Comparison of ENCODE assay signal across 19 cellular contexts in the genomic region with DNA sequence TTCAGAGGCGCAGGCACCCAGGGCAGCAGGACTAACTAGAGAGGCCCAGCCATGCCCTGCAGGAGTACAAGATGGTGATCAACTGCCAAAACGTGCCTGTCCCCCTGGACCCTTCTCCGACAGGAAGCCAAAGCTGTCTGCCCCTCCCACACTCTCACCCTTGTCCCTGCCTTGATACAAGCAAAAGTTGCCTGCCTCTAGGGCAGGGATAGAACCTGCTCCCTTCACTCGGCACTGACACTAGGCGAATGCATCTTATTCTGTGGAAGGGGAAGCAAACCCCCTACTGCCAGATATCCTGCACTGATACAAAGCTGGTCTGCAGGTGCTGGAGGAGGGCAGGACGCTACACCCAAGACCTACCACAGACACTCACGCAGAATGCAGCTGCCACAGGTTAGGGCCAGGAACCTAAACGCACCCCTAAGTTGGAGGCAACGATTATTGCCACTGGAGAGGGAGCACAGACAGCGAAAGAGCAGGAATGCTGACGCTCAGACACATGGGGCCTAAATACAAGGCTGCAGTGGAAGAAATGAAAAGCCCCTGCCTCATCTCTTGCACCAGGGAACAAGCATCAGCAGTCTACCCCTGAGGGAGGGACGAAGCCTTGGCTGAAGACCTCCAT. TPM values are rescaled to one million over a fixed set of nuclear protein-coding genes. Genes with fewer than 3 reads are reported as not detected.
DNase-seq lines count a peak whose midpoint lies in the region; ATAC-seq and TF ChIP-seq lines count a peak whose summit lies in the region.
"Had no signal": no experiment of that assay in that cellular context is flagged by ENCODE, and none has a peak within 500 bp of the region (broad histone marks: within the 10 kb centered on the region; RNA-seq: fewer than 3 reads in every experiment).

No MANE protein-coding gene starts in this region.

- H3K27me3 Mint-ChIP-seq in activated CD8-positive, alpha-beta T cell treated with anti-CD3 and anti-CD28 coated beads for 36 hours: no peaks in the 10 kb centered on the region
- no peaks in the 10 kb centered on the region for H3K27me3 Mint-ChIP-seq in activated CD8-positive, alpha-beta T cell treated with anti-CD3 and anti-CD28 coated beads, Interleukin-2, amount 10 ng/mL, durations not matched to agents 7 days and 5 days (ENCODE audit: low read depth)
- H3K27me3 Mint-ChIP-seq in brain: no peaks in the 10 kb centered on the region
- H3K27me3 Mint-ChIP-seq in stimulated activated naive B cell treated with anti-CD40 and anti-IgM and Interleukin-4, amounts not matched to agents 10 μg/mL and 1 μg/mL and 100 μg/mL, for 72 hours: no peaks in the 10 kb centered on the region
- H3K27me3 Mint-ChIP-seq in activated naive CD4-positive, alpha-beta T cell treated with anti-CD3 and anti-CD28 coated beads for 36 hours (ENCODE audit: low read depth): no peaks in the 10 kb centered on the region
- H3K27me3 Mint-ChIP-seq: activated CD4-positive, alpha-beta memory T cell treated with anti-CD3 and anti-CD28 coated beads, Interleukin-2, amount 10 ng/mL, durations not matched to agents 7 days and 5 days; dendritic cell treated with granulocyte-macrophage colony-stimulating factor and Interleukin-4, amounts not matched to agents 40 ng/mL and 50 ng/mL, for 4 days; memory B cell; naive thymus-derived CD4-positive, alpha-beta T cell; progenitor cell of endocrine pancreas had no signal

- ATAC-seq in activated CD8-positive, alpha-beta T cell treated with anti-CD3 and anti-CD28 coated beads for 36 hours: no peak
- no peak for ATAC-seq in activated CD8-positive, alpha-beta T cell treated with anti-CD3 and anti-CD28 coated beads, Interleukin-2, amount 10 ng/mL, durations not matched to agents 7 days and 5 days
- ATAC-seq in stimulated activated naive B cell treated with anti-CD40 and anti-IgM and Interleukin-4, amounts not matched to agents 10 μg/mL and 1 μg/mL and 100 μg/mL, for 72 hours (replicated peaks): no peak
- ATAC-seq: foreskin keratinocyte; naive thymus-derived CD4-positive, alpha-beta T cell; upper lobe of right lung had no signal

- TF ChIP-seq CTCF in activated CD8-positive, alpha-beta T cell treated with anti-CD3 and anti-CD28 coated beads for 36 hours (IDR thresholded peaks at IDR 0.05): no peak
- TF ChIP-seq CTCF in Loucy (conservative IDR thresholded peaks at IDR 0.05; ENCODE audit: low read length) (no peak), brain (conservative IDR thresholded peaks at IDR 0.05) (no peak)

- peak overlapping the region; percentile 80 for H3K4me3 ChIP-seq in Loucy (ENCODE audit: low read length, poor library complexity, severe bottlenecking)
- H3K4me3 ChIP-seq: upper lobe of right lung had no signal

- H3K79me2 ChIP-seq in Loucy (ENCODE audit: insufficient read depth, low read length): peaks cover 72% of the 10 kb centered on the region

- H3K4me2 ChIP-seq in Loucy (ENCODE audit: low read depth, low read length, poor library complexity, severe bottlenecking): peak overlapping the region; percentile 94

- no peaks in the 10 kb centered on the region for H3K36me3 ChIP-seq in Loucy (ENCODE audit: insufficient read depth, low read length)
- H3K36me3 ChIP-seq: upper lobe of right lung had no signal

- peaks cover 4% of the 10 kb centered on the region; the same call in 1 of the 2 replicates for H3F3A ChIP-seq in Loucy (ENCODE audit: low read depth)

- no peak overlapping the region for H3K27ac Mint-ChIP-seq in activated CD8-positive, alpha-beta T cell treated with anti-CD3 and anti-CD28 coated beads for 36 hours
- H3K27ac Mint-ChIP-seq in activated CD8-positive, alpha-beta T cell treated with anti-CD3 and anti-CD28 coated beads, Interleukin-2, amount 10 ng/mL, durations not matched to agents 7 days and 5 days: no peak overlapping the region
- H3K27ac Mint-ChIP-seq in brain: peak overlapping the region in 1 of 5 experiments; percentile 5
- H3K27ac Mint-ChIP-seq in stimulated activated naive B cell treated with anti-CD40 and anti-IgM and Interleukin-4, amounts not matched to agents 10 μg/mL and 1 μg/mL and 100 μg/mL, for 72 hours: peak overlapping the region; percentile 73
- no peak overlapping the region for H3K27ac Mint-ChIP-seq in activated naive CD4-positive, alpha-beta T cell treated with anti-CD3 and anti-CD28 coated beads for 36 hours
- H3K27ac Mint-ChIP-seq: activated CD4-positive, alpha-beta memory T cell treated with anti-CD3 and anti-CD28 coated beads, Interleukin-2, amount 10 ng/mL, durations not matched to agents 7 days and 5 days; dendritic cell treated with granulocyte-macrophage colony-stimulating factor and Interleukin-4, amounts not matched to agents 40 ng/mL and 50 ng/mL, for 4 days; progenitor cell of endocrine pancreas had no signal

- H3K4me1 Mint-ChIP-seq in activated CD8-positive, alpha-beta T cell treated with anti-CD3 and anti-CD28 coated beads for 36 hours (ENCODE audit: low read depth): peaks cover 52% of the 10 kb centered on the region
- H3K4me1 Mint-ChIP-seq in activated CD8-positive, alpha-beta T cell treated with anti-CD3 and anti-CD28 coated beads, Interleukin-2, amount 10 ng/mL, durations not matched to agents 7 days and 5 days (ENCODE audit: low read depth): peaks cover 56% of the 10 kb centered on the region
- H3K4me1 Mint-ChIP-seq in brain: peaks cover 57% of the 10 kb centered on the region
- peaks cover 24 to 43% of the 10 kb centered on the region in 2 donors for H3K4me1 Mint-ChIP-seq in stimulated activated naive B cell treated with anti-CD40 and anti-IgM and Interleukin-4, amounts not matched to agents 10 μg/mL and 1 μg/mL and 100 μg/mL, for 72 hours
- peaks cover 52% of the 10 kb centered on the region for H3K4me1 Mint-ChIP-seq in activated naive CD4-positive, alpha-beta T cell treated with anti-CD3 and anti-CD28 coated beads for 36 hours (ENCODE audit: low read depth)

- no peaks in the 10 kb centered on the region for H3K9me3 ChIP-seq in Loucy (ENCODE audit: insufficient read depth, low read depth, low read length)
- H3K9me3 ChIP-seq: upper lobe of right lung had no signal

- CTCF ChIA-PET in activated CD8-positive, alpha-beta T cell treated with anti-CD3 and anti-CD28 coated beads for 36 hours (lab: Charles Lee): no interaction called here
- CTCF ChIA-PET in activated CD8-positive, alpha-beta T cell treated with anti-CD3 and anti-CD28 coated beads, Interleukin-2, amount 10 ng/mL, durations not matched to agents 7 days and 5 days (lab: Charles Lee): interaction anchor here (1.2 to 1.5 kb wide), 2 partner anchors 12 to 126 kb away, joined by 3 read pairs; no protein-coding TSS in a partner anchor
- CTCF ChIA-PET in activated naive CD4-positive, alpha-beta T cell treated with anti-CD3 and anti-CD28 coated beads for 36 hours (lab: Charles Lee): interaction anchor here (0.8 kb wide), 1 partner anchor 12 kb away, joined by 3 read pairs; no protein-coding TSS in a partner anchor

- no peaks in the 10 kb centered on the region for H3K9me2 ChIP-seq in Loucy (replicated peaks; ENCODE audit: low read depth, low read length)

- POLR2A ChIA-PET in activated CD8-positive, alpha-beta T cell treated with anti-CD3 and anti-CD28 coated beads for 36 hours (lab: Charles Lee): interaction anchor here (1.1 to 1.2 kb wide), 2 partner anchors 9 to 135 kb away, joined by 3 to 5 read pairs; partner anchors contain the start of gene IRF2BP2
- POLR2A ChIA-PET in activated CD8-positive, alpha-beta T cell treated with anti-CD3 and anti-CD28 coated beads, Interleukin-2, amount 10 ng/mL, durations not matched to agents 7 days and 5 days (lab: Charles Lee): interaction anchor here (0.9 kb wide), 1 partner anchor 15 kb away, joined by 3 read pairs; no protein-coding TSS in a partner anchor

- H3K9me3 Mint-ChIP-seq in activated CD8-positive, alpha-beta T cell treated with anti-CD3 and anti-CD28 coated beads for 36 hours: no peaks in the 10 kb centered on the region
- H3K9me3 Mint-ChIP-seq in activated CD8-positive, alpha-beta T cell treated with anti-CD3 and anti-CD28 coated beads, Interleukin-2, amount 10 ng/mL, durations not matched to agents 7 days and 5 days (ENCODE audit: insufficient read depth): no peaks in the 10 kb centered on the region
- H3K9me3 Mint-ChIP-seq in brain: no peaks in the 10 kb centered on the region
- no peaks in the 10 kb centered on the region for H3K9me3 Mint-ChIP-seq in stimulated activated naive B cell treated with anti-CD40 and anti-IgM and Interleukin-4, amounts not matched to agents 10 μg/mL and 1 μg/mL and 100 μg/mL, for 72 hours
- H3K9me3 Mint-ChIP-seq in activated naive CD4-positive, alpha-beta T cell treated with anti-CD3 and anti-CD28 coated beads for 36 hours: no peaks in the 10 kb centered on the region
- H3K9me3 Mint-ChIP-seq: activated CD4-positive, alpha-beta memory T cell treated with anti-CD3 and anti-CD28 coated beads, Interleukin-2, amount 10 ng/mL, durations not matched to agents 7 days and 5 days; dendritic cell treated with granulocyte-macrophage colony-stimulating factor and Interleukin-4, amounts not matched to agents 40 ng/mL and 50 ng/mL, for 4 days had no signal

- H3K4me1 ChIP-seq in Loucy (ENCODE audit: insufficient read depth, low read length, poor library complexity, severe bottlenecking): peaks cover 69% of the 10 kb centered on the region

- intact Hi-C loops in activated CD8-positive, alpha-beta T cell treated with anti-CD3 and anti-CD28 coated beads for 36 hours (cut with micrococcal nuclease): no loop called here
- intact Hi-C loops in activated naive CD4-positive, alpha-beta T cell treated with anti-CD3 and anti-CD28 coated beads for 36 hours (cut with micrococcal nuclease): no loop called here

- peak overlapping the region; percentile 70 for H3K9ac ChIP-seq in Loucy (ENCODE audit: low read depth, low read length, poor library complexity, severe bottlenecking)

- peaks cover 23% of the 10 kb centered on the region for H3K36me3 Mint-ChIP-seq in activated CD8-positive, alpha-beta T cell treated with anti-CD3 and anti-CD28 coated beads for 36 hours (ENCODE audit: low read depth)
- peaks cover 14% of the 10 kb centered on the region for H3K36me3 Mint-ChIP-seq in activated CD8-positive, alpha-beta T cell treated with anti-CD3 and anti-CD28 coated beads, Interleukin-2, amount 10 ng/mL, durations not matched to agents 7 days and 5 days (ENCODE audit: low read depth)
- H3K36me3 Mint-ChIP-seq in brain: peaks cover 11% of the 10 kb centered on the region
- H3K36me3 Mint-ChIP-seq in stimulated activated naive B cell treated with anti-CD40 and anti-IgM and Interleukin-4, amounts not matched to agents 10 μg/mL and 1 μg/mL and 100 μg/mL, for 72 hours: peaks cover 2 to 23% of the 10 kb centered on the region in 2 donors
- H3K36me3 Mint-ChIP-seq in activated naive CD4-positive, alpha-beta T cell treated with anti-CD3 and anti-CD28 coated beads for 36 hours (ENCODE audit: low read depth): peaks cover 2% of the 10 kb centered on the region

- no peak overlapping the region for H2AFZ ChIP-seq in Loucy (ENCODE audit: low read length)

- no peaks in the 10 kb centered on the region for H3K27me3 ChIP-seq in Loucy (ENCODE audit: insufficient read depth, low read length, poor library complexity, severe bottlenecking)
- H3K27me3 ChIP-seq: foreskin keratinocyte, upper lobe of right lung had no signal

- DNase-seq in activated CD8-positive, alpha-beta T cell treated with anti-CD3 and anti-CD28 coated beads for 36 hours: no peak
- no peak for DNase-seq in activated CD8-positive, alpha-beta T cell treated with anti-CD3 and anti-CD28 coated beads, Interleukin-2, amount 10 ng/mL, durations not matched to agents 7 days and 5 days
- no peak for DNase-seq in stimulated activated naive B cell treated with anti-CD40 and anti-IgM and Interleukin-4, amounts not matched to agents 10 μg/mL and 1 μg/mL and 100 μg/mL, for 72 hours
- no peak for DNase-seq in stimulated activated CD4-positive, alpha-beta T cell treated with anti-CD3 and anti-CD28 coated beads, Interleukin-12 subunit alpha, Interleukin-12 subunit beta, amount 100 ng/mL, for 4 hours
- DNase-seq in activated CD8-positive, alpha-beta memory T cell treated with anti-CD3 and anti-CD28 coated beads for 24 hours: no peak
- DNase-seq in activated naive CD4-positive, alpha-beta T cell treated with anti-CD3 and anti-CD28 coated beads for 36 hours: no peak
- DNase-seq: activated CD4-positive, alpha-beta memory T cell treated with anti-CD3 and anti-CD28 coated beads, Interleukin-2, amount 10 ng/mL, durations not matched to agents 7 days and 5 days; C1 segment of cervical spinal cord; foreskin keratinocyte; hippocampal formation; KBM-7; naive thymus-derived CD4-positive, alpha-beta T cell; NCI-H526; upper lobe of right lung had no signal

- peaks cover 24% of the 10 kb centered on the region for H4K20me1 ChIP-seq in Loucy (ENCODE audit: insufficient read depth, low read length, poor library complexity, severe bottlenecking)

- peak overlapping the region; percentile 1 for H3K4me3 Mint-ChIP-seq in activated CD8-positive, alpha-beta T cell treated with anti-CD3 and anti-CD28 coated beads for 36 hours
- H3K4me3 Mint-ChIP-seq in activated CD8-positive, alpha-beta T cell treated with anti-CD3 and anti-CD28 coated beads, Interleukin-2, amount 10 ng/mL, durations not matched to agents 7 days and 5 days: no peak overlapping the region
- H3K4me3 Mint-ChIP-seq in brain: peak overlapping the region in 4 of 5 experiments; percentile 19 to 39 (median 26)
- peak overlapping the region in 1 of 2 donors; percentile 20 for H3K4me3 Mint-ChIP-seq in stimulated activated naive B cell treated with anti-CD40 and anti-IgM and Interleukin-4, amounts not matched to agents 10 μg/mL and 1 μg/mL and 100 μg/mL, for 72 hours
- H3K4me3 Mint-ChIP-seq in activated naive CD4-positive, alpha-beta T cell treated with anti-CD3 and anti-CD28 coated beads for 36 hours: no peak overlapping the region
- H3K4me3 Mint-ChIP-seq: activated CD4-positive, alpha-beta memory T cell treated with anti-CD3 and anti-CD28 coated beads, Interleukin-2, amount 10 ng/mL, durations not matched to agents 7 days and 5 days; dendritic cell treated with granulocyte-macrophage colony-stimulating factor and Interleukin-4, amounts not matched to agents 40 ng/mL and 50 ng/mL, for 4 days had no signal

RNA-seq across cellular contexts. Expression of gene TARBP1, which starts 3.7 kb away (rescaled TPM):
- 10 to 100 TPM; 53.9 to 61.3 TPM for total RNA-seq in activated CD8-positive, alpha-beta T cell treated with anti-CD3 and anti-CD28 coated beads for 36 hours
- 10 to 100 TPM; 35.7 TPM for total RNA-seq in activated CD8-positive, alpha-beta T cell treated with anti-CD3 and anti-CD28 coated beads, Interleukin-2, amount 10 ng/mL, durations not matched to agents 7 days and 5 days
- polyA plus RNA-seq in brain (ENCODE audit: insufficient read depth, low read depth, low replicate concordance): 5.4 TPM
- total RNA-seq in activated naive CD4-positive, alpha-beta T cell treated with anti-CD3 and anti-CD28 coated beads for 36 hours: 10 to 100 TPM; 40.2 to 41.6 TPM

Comparison
In these comparisons a context has a peak if more than half of its experiments do, and no peak if none do; other contexts are left out.
1. H3K4me3 Mint-ChIP-seq: peak in activated CD8-positive, alpha-beta T cell treated with anti-CD3 and anti-CD28 coated beads for 36 hours (single experiment) and brain (4 of 5); none in activated CD8-positive, alpha-beta T cell treated with anti-CD3 and anti-CD28 coated beads, Interleukin-2, amount 10 ng/mL, durations not matched to agents 7 days and 5 days (single experiment) and activated naive CD4-positive, alpha-beta T cell treated with anti-CD3 and anti-CD28 coated beads for 36 hours (single experiment).